Comparison of ENCODE assay signal across 1 cellular context in genomic region chr3:47380601-47381316, GRCh38.
TF ChIP-seq lines count a peak whose summit lies in the region.

A gene with protein sequence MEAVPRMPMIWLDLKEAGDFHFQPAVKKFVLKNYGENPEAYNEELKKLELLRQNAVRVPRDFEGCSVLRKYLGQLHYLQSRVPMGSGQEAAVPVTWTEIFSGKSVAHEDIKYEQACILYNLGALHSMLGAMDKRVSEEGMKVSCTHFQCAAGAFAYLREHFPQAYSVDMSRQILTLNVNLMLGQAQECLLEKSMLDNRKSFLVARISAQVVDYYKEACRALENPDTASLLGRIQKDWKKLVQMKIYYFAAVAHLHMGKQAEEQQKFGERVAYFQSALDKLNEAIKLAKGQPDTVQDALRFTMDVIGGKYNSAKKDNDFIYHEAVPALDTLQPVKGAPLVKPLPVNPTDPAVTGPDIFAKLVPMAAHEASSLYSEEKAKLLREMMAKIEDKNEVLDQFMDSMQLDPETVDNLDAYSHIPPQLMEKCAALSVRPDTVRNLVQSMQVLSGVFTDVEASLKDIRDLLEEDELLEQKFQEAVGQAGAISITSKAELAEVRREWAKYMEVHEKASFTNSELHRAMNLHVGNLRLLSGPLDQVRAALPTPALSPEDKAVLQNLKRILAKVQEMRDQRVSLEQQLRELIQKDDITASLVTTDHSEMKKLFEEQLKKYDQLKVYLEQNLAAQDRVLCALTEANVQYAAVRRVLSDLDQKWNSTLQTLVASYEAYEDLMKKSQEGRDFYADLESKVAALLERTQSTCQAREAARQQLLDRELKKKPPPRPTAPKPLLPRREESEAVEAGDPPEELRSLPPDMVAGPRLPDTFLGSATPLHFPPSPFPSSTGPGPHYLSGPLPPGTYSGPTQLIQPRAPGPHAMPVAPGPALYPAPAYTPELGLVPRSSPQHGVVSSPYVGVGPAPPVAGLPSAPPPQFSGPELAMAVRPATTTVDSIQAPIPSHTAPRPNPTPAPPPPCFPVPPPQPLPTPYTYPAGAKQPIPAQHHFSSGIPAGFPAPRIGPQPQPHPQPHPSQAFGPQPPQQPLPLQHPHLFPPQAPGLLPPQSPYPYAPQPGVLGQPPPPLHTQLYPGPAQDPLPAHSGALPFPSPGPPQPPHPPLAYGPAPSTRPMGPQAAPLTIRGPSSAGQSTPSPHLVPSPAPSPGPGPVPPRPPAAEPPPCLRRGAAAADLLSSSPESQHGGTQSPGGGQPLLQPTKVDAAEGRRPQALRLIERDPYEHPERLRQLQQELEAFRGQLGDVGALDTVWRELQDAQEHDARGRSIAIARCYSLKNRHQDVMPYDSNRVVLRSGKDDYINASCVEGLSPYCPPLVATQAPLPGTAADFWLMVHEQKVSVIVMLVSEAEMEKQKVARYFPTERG (N-terminal part only) (plus strand): TSS chr3:47381021. CDS start chr3:47381097, 76 bp downstream.

TF ChIP-seq in HepG2, 621 proteins besides CTCF, POLR2A, EP300 and RAD21 (continued from another document and continues in another):
- TF ChIP-seq, protein P1, sequence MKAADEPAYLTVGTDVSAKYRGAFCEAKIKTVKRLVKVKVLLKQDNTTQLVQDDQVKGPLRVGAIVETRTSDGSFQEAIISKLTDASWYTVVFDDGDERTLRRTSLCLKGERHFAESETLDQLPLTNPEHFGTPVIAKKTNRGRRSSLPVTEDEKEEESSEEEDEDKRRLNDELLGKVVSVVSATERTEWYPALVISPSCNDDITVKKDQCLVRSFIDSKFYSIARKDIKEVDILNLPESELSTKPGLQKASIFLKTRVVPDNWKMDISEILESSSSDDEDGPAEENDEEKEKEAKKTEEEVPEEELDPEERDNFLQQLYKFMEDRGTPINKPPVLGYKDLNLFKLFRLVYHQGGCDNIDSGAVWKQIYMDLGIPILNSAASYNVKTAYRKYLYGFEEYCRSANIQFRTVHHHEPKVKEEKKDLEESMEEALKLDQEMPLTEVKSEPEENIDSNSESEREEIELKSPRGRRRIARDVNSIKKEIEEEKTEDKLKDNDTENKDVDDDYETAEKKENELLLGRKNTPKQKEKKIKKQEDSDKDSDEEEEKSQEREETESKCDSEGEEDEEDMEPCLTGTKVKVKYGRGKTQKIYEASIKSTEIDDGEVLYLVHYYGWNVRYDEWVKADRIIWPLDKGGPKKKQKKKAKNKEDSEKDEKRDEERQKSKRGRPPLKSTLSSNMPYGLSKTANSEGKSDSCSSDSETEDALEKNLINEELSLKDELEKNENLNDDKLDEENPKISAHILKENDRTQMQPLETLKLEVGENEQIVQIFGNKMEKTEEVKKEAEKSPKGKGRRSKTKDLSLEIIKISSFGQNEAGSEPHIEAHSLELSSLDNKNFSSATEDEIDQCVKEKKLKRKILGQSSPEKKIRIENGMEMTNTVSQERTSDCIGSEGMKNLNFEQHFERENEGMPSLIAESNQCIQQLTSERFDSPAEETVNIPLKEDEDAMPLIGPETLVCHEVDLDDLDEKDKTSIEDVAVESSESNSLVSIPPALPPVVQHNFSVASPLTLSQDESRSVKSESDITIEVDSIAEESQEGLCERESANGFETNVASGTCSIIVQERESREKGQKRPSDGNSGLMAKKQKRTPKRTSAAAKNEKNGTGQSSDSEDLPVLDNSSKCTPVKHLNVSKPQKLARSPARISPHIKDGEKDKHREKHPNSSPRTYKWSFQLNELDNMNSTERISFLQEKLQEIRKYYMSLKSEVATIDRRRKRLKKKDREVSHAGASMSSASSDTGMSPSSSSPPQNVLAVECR (CRISPR knock-in tag; IDR thresholded peaks at IDR 0.05; ENCODE audit: borderline replicate concordance): peak; percentile 95
- TF ChIP-seq NR2F2 (IDR thresholded peaks at IDR 0.05; ENCODE audit: borderline replicate concordance, low read depth) (no peak), ZZZ3 (CRISPR knock-in tag; IDR thresholded peaks at IDR 0.05; ENCODE audit: borderline replicate concordance) (peak; percentile 91), ATAD3A (CRISPR knock-in tag; IDR thresholded peaks at IDR 0.05) (no peak), TP53 (CRISPR knock-in tag; conservative IDR thresholded peaks at IDR 0.05) (no peak), HNF4A (CRISPR knock-in tag; IDR thresholded peaks at IDR 0.05) (peak; percentile 52), BRCA1 (CRISPR knock-in tag; IDR thresholded peaks at IDR 0.05) (0 out of 2 replicates have a peak, but pooled peaks have one; percentile 79), ZNF674 (CRISPR knock-in tag; IDR thresholded peaks at IDR 0.05; ENCODE audit: low read depth) (no peak), ZBTB37 (CRISPR knock-in tag; IDR thresholded peaks at IDR 0.05) (peak; percentile 6; the same call in 1 of the 2 replicates), KLF11 (CRISPR knock-in tag; IDR thresholded peaks at IDR 0.05) (0 out of 2 replicates have a peak, but pooled peaks have one; percentile 64), CC2D1A (CRISPR knock-in tag; IDR thresholded peaks at IDR 0.05) (no peak), MIER3 (CRISPR knock-in tag; IDR thresholded peaks at IDR 0.05; ENCODE audit: borderline replicate concordance) (no peak), GATAD2A (CRISPR knock-in tag; IDR thresholded peaks at IDR 0.05) (peak; percentile 26), ZSCAN29 (CRISPR knock-in tag; conservative IDR thresholded peaks at IDR 0.05) (peak; percentile 67; the same call in 1 of the 2 replicates), CBFB (CRISPR knock-in tag; IDR thresholded peaks at IDR 0.05) (0 out of 2 replicates have a peak, but pooled peaks have one; percentile 52), SPEN (CRISPR knock-in tag; IDR thresholded peaks at IDR 0.05; ENCODE audit: low read depth) (peak; percentile 88), HNRNPUL1 (IDR thresholded peaks at IDR 0.05; ENCODE audit: low read depth, low read length) (no peak), NFKBIZ (CRISPR knock-in tag; IDR thresholded peaks at IDR 0.05) (peak; percentile 54; the same call in 1 of the 2 replicates), NONO (IDR thresholded peaks at IDR 0.05) (no peak), NONO (CRISPR knock-in tag; conservative IDR thresholded peaks at IDR 0.05) (peak; percentile 70), CENPX (CRISPR knock-in tag; IDR thresholded peaks at IDR 0.05) (no peak), CAMTA2 (CRISPR knock-in tag; IDR thresholded peaks at IDR 0.05; ENCODE audit: borderline replicate concordance) (peak; percentile 52; the same call in 1 of the 2 replicates), KLF9 (CRISPR knock-in tag; IDR thresholded peaks at IDR 0.05; ENCODE audit: low read depth) (peak; percentile 78), PRMT3 (CRISPR knock-in tag; IDR thresholded peaks at IDR 0.05; ENCODE audit: borderline replicate concordance, low read depth) (peak; percentile 81; the same call in 1 of the 2 replicates), DPF2 (CRISPR knock-in tag; IDR thresholded peaks at IDR 0.05; ENCODE audit: borderline replicate concordance, low read depth) (no peak), TARDBP (CRISPR knock-in tag; IDR thresholded peaks at IDR 0.05) (peak; percentile 49; the same call in 1 of the 2 replicates), ZSCAN5A (CRISPR knock-in tag; IDR thresholded peaks at IDR 0.05; ENCODE audit: borderline replicate concordance) (peak; percentile 9), GABPB1 (CRISPR knock-in tag; IDR thresholded peaks at IDR 0.05) (peak; percentile 98), THYN1 (CRISPR knock-in tag; IDR thresholded peaks at IDR 0.05; ENCODE audit: borderline replicate concordance, low read depth) (0 out of 2 replicates have a peak, but pooled peaks have one; percentile 4), KLF13 (CRISPR knock-in tag; IDR thresholded peaks at IDR 0.05) (no peak), ZNF335 (CRISPR knock-in tag; IDR thresholded peaks at IDR 0.05) (no peak; the same call in 1 of the 2 replicates), ZNF432 (CRISPR knock-in tag; IDR thresholded peaks at IDR 0.05; ENCODE audit: borderline replicate concordance) (no peak), POLR2AphosphoS5 (IDR thresholded peaks at IDR 0.05; ENCODE audit: low read depth, low read length) (peak; percentile 83), SRF (IDR thresholded peaks at IDR 0.05; ENCODE audit: low read depth, low read length) (no peak), ZNF274 (CRISPR knock-in tag; IDR thresholded peaks at IDR 0.05) (0 out of 2 replicates have a peak, but pooled peaks have one; percentile 75), SMAD1 (CRISPR knock-in tag; IDR thresholded peaks at IDR 0.05; ENCODE audit: borderline replicate concordance, low read depth) (0 out of 2 replicates have a peak, but pooled peaks have one; percentile 60), DMAP1 (CRISPR knock-in tag; IDR thresholded peaks at IDR 0.05) (peak; percentile 78; the same call in 1 of the 2 replicates), RXRA (CRISPR knock-in tag; IDR thresholded peaks at IDR 0.05) (peak; percentile 41), HIVEP1 (CRISPR knock-in tag; IDR thresholded peaks at IDR 0.05) (peak; percentile 5; the same call in 1 of the 2 replicates), IKZF1 (IDR thresholded peaks at IDR 0.05) (no peak), ZNF703 (CRISPR knock-in tag; IDR thresholded peaks at IDR 0.05; ENCODE audit: borderline replicate concordance) (peak; percentile 16), CHD4 (IDR thresholded peaks at IDR 0.05; ENCODE audit: borderline replicate concordance, low read length) (no peak), WIZ (CRISPR knock-in tag; IDR thresholded peaks at IDR 0.05) (peak; percentile 15; the same call in 1 of the 2 replicates), ZNF800 (CRISPR knock-in tag; IDR thresholded peaks at IDR 0.05) (no peak; the same call in 1 of the 2 replicates), KAT8 (CRISPR knock-in tag; IDR thresholded peaks at IDR 0.05) (peak; percentile 87), CCDC6 (CRISPR knock-in tag; IDR thresholded peaks at IDR 0.05) (0 out of 2 replicates have a peak, but pooled peaks have one; percentile 39), ZNF775 (CRISPR knock-in tag; IDR thresholded peaks at IDR 0.05; ENCODE audit: borderline replicate concordance) (0 out of 2 replicates have a peak, but pooled peaks have one; percentile 60)
- TF ChIP-seq, protein P2, sequence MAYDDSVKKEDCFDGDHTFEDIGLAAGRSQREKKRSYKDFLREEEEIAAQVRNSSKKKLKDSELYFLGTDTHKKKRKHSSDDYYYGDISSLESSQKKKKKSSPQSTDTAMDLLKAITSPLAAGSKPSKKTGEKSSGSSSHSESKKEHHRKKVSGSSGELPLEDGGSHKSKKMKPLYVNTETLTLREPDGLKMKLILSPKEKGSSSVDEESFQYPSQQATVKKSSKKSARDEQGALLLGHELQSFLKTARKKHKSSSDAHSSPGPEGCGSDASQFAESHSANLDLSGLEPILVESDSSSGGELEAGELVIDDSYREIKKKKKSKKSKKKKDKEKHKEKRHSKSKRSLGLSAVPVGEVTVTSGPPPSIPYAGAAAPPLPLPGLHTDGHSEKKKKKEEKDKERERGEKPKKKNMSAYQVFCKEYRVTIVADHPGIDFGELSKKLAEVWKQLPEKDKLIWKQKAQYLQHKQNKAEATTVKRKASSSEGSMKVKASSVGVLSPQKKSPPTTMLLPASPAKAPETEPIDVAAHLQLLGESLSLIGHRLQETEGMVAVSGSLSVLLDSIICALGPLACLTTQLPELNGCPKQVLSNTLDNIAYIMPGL (CRISPR knock-in tag; IDR thresholded peaks at IDR 0.05; ENCODE audit: borderline replicate concordance in 1 of 2, low read depth in 1 of 2): peak; percentile 32 to 64; a peak in 3 of 4 replicates
- TF ChIP-seq, protein P3, sequence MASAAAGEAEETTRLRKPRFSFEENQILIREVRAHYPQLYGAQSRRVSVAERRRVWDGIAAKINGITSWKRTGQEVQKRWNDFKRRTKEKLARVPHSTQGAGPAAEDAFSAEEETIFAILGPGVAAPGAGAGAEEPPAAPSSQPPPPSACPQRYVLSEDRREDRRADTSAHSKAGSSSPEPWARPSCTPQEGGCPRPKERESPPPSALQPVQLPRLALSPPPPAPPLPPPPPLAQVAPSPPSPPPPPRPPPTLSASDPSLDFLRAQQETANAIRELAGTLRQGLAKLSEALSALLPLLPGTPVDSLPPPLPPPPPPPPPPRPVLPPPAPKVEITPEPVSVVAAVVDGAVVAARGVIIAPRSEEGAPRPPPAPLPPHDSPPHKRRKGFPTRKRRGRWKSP (CRISPR knock-in tag; IDR thresholded peaks at IDR 0.05): 0 out of 2 replicates have a peak, but pooled peaks have one; percentile 35
